Comparison of ENCODE assay signal across 8 cellular contexts in genomic region chr15:52678036-52678467, GRCh38. TPM values are rescaled to one million over a fixed set of nuclear protein-coding genes. Genes with fewer than 3 reads are reported as not detected.
DNase-seq lines count a peak whose midpoint lies in the region; ATAC-seq, FAIRE-seq and TF ChIP-seq lines count a peak whose summit lies in the region.

No MANE protein-coding gene starts in this region.

- peak overlapping the region; percentile 98 for H3K4me3 Mint-ChIP-seq in WTC11

- no peaks in the 10 kb centered on the region for H3K9me3 Mint-ChIP-seq in WTC11

- H3K4me1 Mint-ChIP-seq in WTC11, result peaks cover 26% of the 10 kb centered on the region

- H3K9me2 ChIP-seq in DOHH2 (replicated peaks; ENCODE audit: control insufficient read depth, low read length), result no peaks in the 10 kb centered on the region

- ATAC-seq in GM21529 (IDR thresholded peaks at IDR 0.05; ENCODE audit: unreplicated experiment), result peak; percentile 39
- peak; percentile 38 for ATAC-seq in WTC11

- no peaks in the 10 kb centered on the region; the same call in 1 of the 2 replicates for H4K20me1 ChIP-seq in DOHH2 (ENCODE audit: control insufficient read depth, insufficient read depth, low read depth, low read length)

- H3K36me3 ChIP-seq in DOHH2 (ENCODE audit: control insufficient read depth, low read length) (peaks cover 75% of the 10 kb centered on the region), kidney epithelial cell (ENCODE audit: control insufficient read depth, insufficient read depth, low read length) (no peaks in the 10 kb centered on the region)

- peaks cover 75% of the 10 kb centered on the region for H3K4me1 ChIP-seq in DOHH2 (ENCODE audit: control insufficient read depth, low read length)

- H3K27me3 Mint-ChIP-seq in WTC11 (ENCODE audit: low read depth), result peaks cover 12% of the 10 kb centered on the region

- H3K27ac Mint-ChIP-seq in WTC11, result peak overlapping the region; percentile 91

- FAIRE-seq in GM19239 (lab: Jason Lieb, UNC), result no peak

- DNase-seq in LHCN-M2 (ENCODE audit: low read depth) (peak; percentile 68), WTC11 (ENCODE audit: low spot score) (peak; percentile 36), cerebellar cortex (ENCODE audit: low spot score) (peak; percentile 71), kidney epithelial cell (ENCODE audit: low read depth) (no peak), GM19239 (ENCODE audit: insufficient read length, low spot score) (no peak)
- DNase-seq in stimulated activated CD4-positive, alpha-beta T cell treated with anti-CD3 and anti-CD28 coated beads, Interleukin-15, amount 100 ng/mL, for 1 hour (ENCODE audit: low read depth in 1 of 2, low spot score in 1 of 2), result peak; percentile 3 to 20

- POLR2A ChIA-PET in WTC11 (lab: Charles Lee), result interaction anchor here (1.0 to 1.4 kb wide), 3 partner anchors 31 to 109 kb away, joined by 3 to 4 read pairs (median 3); partner anchors contain the start of gene ARPP19

- peaks cover 65% of the 10 kb centered on the region for H3K79me2 ChIP-seq in DOHH2 (ENCODE audit: control insufficient read depth, low read length)

- H3K4me3 ChIP-seq in DOHH2 (ENCODE audit: low read length) (peak overlapping the region; percentile 73), kidney epithelial cell (ENCODE audit: low read depth, low read length) (peak overlapping the region; percentile 97)

- peaks cover 36% of the 10 kb centered on the region for H3F3A ChIP-seq in DOHH2 (ENCODE audit: control insufficient read depth, insufficient read depth)

- H3K36me3 Mint-ChIP-seq in WTC11, result no peaks in the 10 kb centered on the region

- peak overlapping the region; percentile 98 for H3K27ac ChIP-seq in DOHH2 (ENCODE audit: low read depth, low read length)

- TF ChIP-seq CTCF in DOHH2 (IDR thresholded peaks at IDR 0.05; ENCODE audit: low read depth, low read length, poor library complexity, severe bottlenecking) (peak; percentile 46), WTC11 (IDR thresholded peaks at IDR 0.05) (no peak), kidney epithelial cell (IDR thresholded peaks at IDR 0.05; ENCODE audit: insufficient read depth, low read length, poor library complexity, severe bottlenecking) (peak; percentile 21)

- peak overlapping the region; percentile 97 for H3K4me2 ChIP-seq in DOHH2 (ENCODE audit: low read length)

- no peaks in the 10 kb centered on the region for H3K9me3 ChIP-seq in DOHH2 (ENCODE audit: control insufficient read depth, insufficient read depth, low read length)

- H3K27me3 ChIP-seq in DOHH2 (ENCODE audit: control insufficient read depth, low read length), result no peaks in the 10 kb centered on the region
- H3K27me3 ChIP-seq in kidney epithelial cell (ENCODE audit: control insufficient read depth, insufficient read depth, low read length), result no peaks in the 10 kb centered on the region

- CTCF ChIA-PET in WTC11 (lab: Charles Lee), result interaction anchor here (0.6 to 0.9 kb wide), 2 partner anchors 57 to 150 kb away, joined by 3 read pairs; no protein-coding TSS in a partner anchor

TF ChIP-seq in WTC11, 78 proteins besides CTCF, POLR2A, EP300 and RAD21:
- TF ChIP-seq ZNF423 (CRISPR knock-in tag; IDR thresholded peaks at IDR 0.05), result no peak
- no peak for TF ChIP-seq NR3C1 (CRISPR knock-in tag; conservative IDR thresholded peaks at IDR 0.05; ENCODE audit: low read depth)
- no peak for TF ChIP-seq ATF1 (CRISPR knock-in tag; IDR thresholded peaks at IDR 0.05)
- TF ChIP-seq TEAD4 (CRISPR knock-in tag; IDR thresholded peaks at IDR 0.05), result no peak
- TF ChIP-seq GABPB1 (CRISPR knock-in tag; IDR thresholded peaks at IDR 0.05), result no peak
- no peak for TF ChIP-seq ZNF396 (CRISPR knock-in tag; IDR thresholded peaks at IDR 0.05; ENCODE audit: borderline replicate concordance)
- no peak for TF ChIP-seq FOXJ3 (CRISPR knock-in tag; IDR thresholded peaks at IDR 0.05; ENCODE audit: borderline replicate concordance)
- no peak for TF ChIP-seq FOXK1 (CRISPR knock-in tag; IDR thresholded peaks at IDR 0.05)
- TF ChIP-seq ZBTB21 (CRISPR knock-in tag; IDR thresholded peaks at IDR 0.05; ENCODE audit: borderline replicate concordance), result no peak
- TF ChIP-seq CREB1 (CRISPR knock-in tag; IDR thresholded peaks at IDR 0.05), result no peak
- no peak for TF ChIP-seq PRDM15 (CRISPR knock-in tag; IDR thresholded peaks at IDR 0.05)
- TF ChIP-seq CBFB (CRISPR knock-in tag; IDR thresholded peaks at IDR 0.05; ENCODE audit: low read depth), result no peak
- no peak for TF ChIP-seq FOXP1 (CRISPR knock-in tag; IDR thresholded peaks at IDR 0.05; ENCODE audit: borderline replicate concordance)
- TF ChIP-seq ATF6 (CRISPR knock-in tag; IDR thresholded peaks at IDR 0.05), result no peak
- TF ChIP-seq SOX15 (CRISPR knock-in tag; IDR thresholded peaks at IDR 0.05), result no peak

RNA-seq across cellular contexts. Expression of gene ATOSA, which starts 1.1 kb away (rescaled TPM):
- total RNA-seq in LHCN-M2 (2014; rRNA removed), result 8.7 and 11.1 TPM in 2 replicates
- 6.0 TPM for polyA plus RNA-seq in LHCN-M2 (2012)
- 11.8 to 13.2 TPM (median 11.9 TPM) in 3 replicates for total RNA-seq in WTC11 (2021)
- total RNA-seq in kidney epithelial cell, result 10.5 and 18.4 TPM in 2 replicates

Comparison
In these comparisons a context has a peak if more than half of its experiments do, and no peak if none do; other contexts are left out.
1. DNase-seq: peak in LHCN-M2 (single experiment), WTC11 (single experiment), cerebellar cortex (single experiment) and stimulated activated CD4-positive, alpha-beta T cell treated with anti-CD3 and anti-CD28 coated beads, Interleukin-15, amount 100 ng/mL, for 1 hour (2 of 2); none in kidney epithelial cell (single experiment) and GM19239 (single experiment).